ENCODE assay signal across 1 cellular context in the genomic region with DNA sequence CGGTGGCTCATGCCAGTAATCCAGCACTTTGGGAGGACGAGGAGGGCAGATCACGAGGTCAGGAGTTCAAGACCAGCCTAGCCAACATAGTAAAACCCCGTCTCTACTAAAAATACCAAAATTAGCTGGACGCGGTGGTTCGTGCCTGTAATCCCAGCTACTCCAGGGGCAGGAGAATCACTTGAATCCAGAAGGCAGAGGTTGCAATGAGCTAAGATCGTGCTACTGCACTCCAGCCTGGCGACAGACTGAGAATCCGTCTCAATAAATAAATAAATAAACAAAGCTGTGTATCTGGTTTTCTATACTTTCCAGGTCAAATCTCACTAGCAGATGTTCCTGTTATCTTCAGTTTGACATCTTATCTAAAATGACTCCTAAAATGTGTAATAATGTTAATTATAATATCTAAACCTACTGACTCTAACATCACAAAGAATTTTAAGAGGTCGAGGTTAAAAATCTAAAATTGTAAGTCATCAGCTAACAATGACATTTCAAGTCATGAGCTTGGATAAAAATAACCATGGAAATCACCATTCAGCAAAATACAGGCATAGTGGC.
TF ChIP-seq lines count a peak whose summit lies in the region.

No MANE protein-coding gene starts in this region.

TF ChIP-seq in HepG2, 621 proteins besides CTCF, POLR2A, EP300 and RAD21 (continues in another document):
- TF ChIP-seq CHD2 (IDR thresholded peaks at IDR 0.05; ENCODE audit: low read depth, low read length) (no peak), ZBTB38 (CRISPR knock-in tag; IDR thresholded peaks at IDR 0.05) (peak; percentile 45; the same call in 1 of the 2 replicates), PRPF4 (IDR thresholded peaks at IDR 0.05; ENCODE audit: low read depth, low read length, poor library complexity, severe bottlenecking) (peak; percentile 75), ERF (CRISPR knock-in tag; IDR thresholded peaks at IDR 0.05) (0 out of 2 replicates have a peak, but pooled peaks have one; percentile 16), FOXJ3 (CRISPR knock-in tag; IDR thresholded peaks at IDR 0.05; ENCODE audit: borderline replicate concordance) (no peak), GATAD1 (CRISPR knock-in tag; IDR thresholded peaks at IDR 0.05) (no peak), CHCHD3 (CRISPR knock-in tag; IDR thresholded peaks at IDR 0.05) (no peak), ZNF383 (CRISPR knock-in tag; IDR thresholded peaks at IDR 0.05; ENCODE audit: borderline replicate concordance) (no peak), ZNF772 (CRISPR knock-in tag; IDR thresholded peaks at IDR 0.05) (no peak), ZBTB42 (CRISPR knock-in tag; IDR thresholded peaks at IDR 0.05) (peak; percentile 9; the same call in 1 of the 2 replicates), NCOA5 (CRISPR knock-in tag; IDR thresholded peaks at IDR 0.05) (0 out of 2 replicates have a peak, but pooled peaks have one; percentile 70), ZSCAN31 (CRISPR knock-in tag; IDR thresholded peaks at IDR 0.05; ENCODE audit: low read depth) (peak; percentile 16; the same call in 1 of the 2 replicates), SATB2 (CRISPR knock-in tag; IDR thresholded peaks at IDR 0.05) (0 out of 2 replicates have a peak, but pooled peaks have one; percentile 50), POLR2AphosphoS5 (IDR thresholded peaks at IDR 0.05; ENCODE audit: low read depth, low read length) (no peak), U2AF2 (IDR thresholded peaks at IDR 0.05; ENCODE audit: low read depth, low read length) (no peak), ZNF777 (CRISPR knock-in tag; IDR thresholded peaks at IDR 0.05) (peak; percentile 53), AKAP8 (CRISPR knock-in tag; IDR thresholded peaks at IDR 0.05) (no peak), FOSL1 (CRISPR knock-in tag; IDR thresholded peaks at IDR 0.05; ENCODE audit: borderline replicate concordance) (0 out of 2 replicates have a peak, but pooled peaks have one; percentile 11), ZSCAN21 (CRISPR knock-in tag; IDR thresholded peaks at IDR 0.05; ENCODE audit: borderline replicate concordance) (peak; percentile 70; the same call in 1 of the 2 replicates), ZFP36L1 (CRISPR knock-in tag; IDR thresholded peaks at IDR 0.05) (no peak), SYNCRIP (IDR thresholded peaks at IDR 0.05; ENCODE audit: insufficient read depth, low read depth, low read length) (no peak), ZNF550 (CRISPR knock-in tag; IDR thresholded peaks at IDR 0.05; ENCODE audit: borderline replicate concordance) (no peak), TOE1 (CRISPR knock-in tag; IDR thresholded peaks at IDR 0.05) (peak; percentile 25; the same call in 1 of the 2 replicates), ZNF382 (CRISPR knock-in tag; IDR thresholded peaks at IDR 0.05; ENCODE audit: borderline replicate concordance) (no peak), JDP2 (CRISPR knock-in tag; IDR thresholded peaks at IDR 0.05; ENCODE audit: borderline replicate concordance) (no peak), MTA1 (CRISPR knock-in tag; IDR thresholded peaks at IDR 0.05; ENCODE audit: borderline replicate concordance) (no peak), ZNF121 (CRISPR knock-in tag; IDR thresholded peaks at IDR 0.05) (peak; percentile 16; the same call in 1 of the 2 replicates), ZNF615 (CRISPR knock-in tag; IDR thresholded peaks at IDR 0.05; ENCODE audit: borderline replicate concordance) (peak; percentile 88; the same call in 1 of the 2 replicates)
- TF ChIP-seq, protein P1, sequence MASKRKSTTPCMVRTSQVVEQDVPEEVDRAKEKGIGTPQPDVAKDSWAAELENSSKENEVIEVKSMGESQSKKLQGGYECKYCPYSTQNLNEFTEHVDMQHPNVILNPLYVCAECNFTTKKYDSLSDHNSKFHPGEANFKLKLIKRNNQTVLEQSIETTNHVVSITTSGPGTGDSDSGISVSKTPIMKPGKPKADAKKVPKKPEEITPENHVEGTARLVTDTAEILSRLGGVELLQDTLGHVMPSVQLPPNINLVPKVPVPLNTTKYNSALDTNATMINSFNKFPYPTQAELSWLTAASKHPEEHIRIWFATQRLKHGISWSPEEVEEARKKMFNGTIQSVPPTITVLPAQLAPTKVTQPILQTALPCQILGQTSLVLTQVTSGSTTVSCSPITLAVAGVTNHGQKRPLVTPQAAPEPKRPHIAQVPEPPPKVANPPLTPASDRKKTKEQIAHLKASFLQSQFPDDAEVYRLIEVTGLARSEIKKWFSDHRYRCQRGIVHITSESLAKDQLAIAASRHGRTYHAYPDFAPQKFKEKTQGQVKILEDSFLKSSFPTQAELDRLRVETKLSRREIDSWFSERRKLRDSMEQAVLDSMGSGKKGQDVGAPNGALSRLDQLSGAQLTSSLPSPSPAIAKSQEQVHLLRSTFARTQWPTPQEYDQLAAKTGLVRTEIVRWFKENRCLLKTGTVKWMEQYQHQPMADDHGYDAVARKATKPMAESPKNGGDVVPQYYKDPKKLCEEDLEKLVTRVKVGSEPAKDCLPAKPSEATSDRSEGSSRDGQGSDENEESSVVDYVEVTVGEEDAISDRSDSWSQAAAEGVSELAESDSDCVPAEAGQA (IDR thresholded peaks at IDR 0.05; ENCODE audit: low read depth), result no peak
- TF ChIP-seq, protein P1 (CRISPR knock-in tag; IDR thresholded peaks at IDR 0.05; ENCODE audit: borderline replicate concordance), result 0 out of 2 replicates have a peak, but pooled peaks have one; percentile 25
- TF ChIP-seq, protein P2, sequence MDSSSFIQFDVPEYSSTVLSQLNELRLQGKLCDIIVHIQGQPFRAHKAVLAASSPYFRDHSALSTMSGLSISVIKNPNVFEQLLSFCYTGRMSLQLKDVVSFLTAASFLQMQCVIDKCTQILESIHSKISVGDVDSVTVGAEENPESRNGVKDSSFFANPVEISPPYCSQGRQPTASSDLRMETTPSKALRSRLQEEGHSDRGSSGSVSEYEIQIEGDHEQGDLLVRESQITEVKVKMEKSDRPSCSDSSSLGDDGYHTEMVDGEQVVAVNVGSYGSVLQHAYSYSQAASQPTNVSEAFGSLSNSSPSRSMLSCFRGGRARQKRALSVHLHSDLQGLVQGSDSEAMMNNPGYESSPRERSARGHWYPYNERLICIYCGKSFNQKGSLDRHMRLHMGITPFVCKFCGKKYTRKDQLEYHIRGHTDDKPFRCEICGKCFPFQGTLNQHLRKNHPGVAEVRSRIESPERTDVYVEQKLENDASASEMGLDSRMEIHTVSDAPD (CRISPR knock-in tag; IDR thresholded peaks at IDR 0.05), result no peak
- TF ChIP-seq, protein P3, sequence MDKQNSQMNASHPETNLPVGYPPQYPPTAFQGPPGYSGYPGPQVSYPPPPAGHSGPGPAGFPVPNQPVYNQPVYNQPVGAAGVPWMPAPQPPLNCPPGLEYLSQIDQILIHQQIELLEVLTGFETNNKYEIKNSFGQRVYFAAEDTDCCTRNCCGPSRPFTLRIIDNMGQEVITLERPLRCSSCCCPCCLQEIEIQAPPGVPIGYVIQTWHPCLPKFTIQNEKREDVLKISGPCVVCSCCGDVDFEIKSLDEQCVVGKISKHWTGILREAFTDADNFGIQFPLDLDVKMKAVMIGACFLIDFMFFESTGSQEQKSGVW (CRISPR knock-in tag; IDR thresholded peaks at IDR 0.05; ENCODE audit: borderline replicate concordance), result no peak
- TF ChIP-seq, protein P4, sequence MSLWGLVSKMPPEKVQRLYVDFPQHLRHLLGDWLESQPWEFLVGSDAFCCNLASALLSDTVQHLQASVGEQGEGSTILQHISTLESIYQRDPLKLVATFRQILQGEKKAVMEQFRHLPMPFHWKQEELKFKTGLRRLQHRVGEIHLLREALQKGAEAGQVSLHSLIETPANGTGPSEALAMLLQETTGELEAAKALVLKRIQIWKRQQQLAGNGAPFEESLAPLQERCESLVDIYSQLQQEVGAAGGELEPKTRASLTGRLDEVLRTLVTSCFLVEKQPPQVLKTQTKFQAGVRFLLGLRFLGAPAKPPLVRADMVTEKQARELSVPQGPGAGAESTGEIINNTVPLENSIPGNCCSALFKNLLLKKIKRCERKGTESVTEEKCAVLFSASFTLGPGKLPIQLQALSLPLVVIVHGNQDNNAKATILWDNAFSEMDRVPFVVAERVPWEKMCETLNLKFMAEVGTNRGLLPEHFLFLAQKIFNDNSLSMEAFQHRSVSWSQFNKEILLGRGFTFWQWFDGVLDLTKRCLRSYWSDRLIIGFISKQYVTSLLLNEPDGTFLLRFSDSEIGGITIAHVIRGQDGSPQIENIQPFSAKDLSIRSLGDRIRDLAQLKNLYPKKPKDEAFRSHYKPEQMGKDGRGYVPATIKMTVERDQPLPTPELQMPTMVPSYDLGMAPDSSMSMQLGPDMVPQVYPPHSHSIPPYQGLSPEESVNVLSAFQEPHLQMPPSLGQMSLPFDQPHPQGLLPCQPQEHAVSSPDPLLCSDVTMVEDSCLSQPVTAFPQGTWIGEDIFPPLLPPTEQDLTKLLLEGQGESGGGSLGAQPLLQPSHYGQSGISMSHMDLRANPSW (CRISPR knock-in tag; IDR thresholded peaks at IDR 0.05; ENCODE audit: borderline replicate concordance), result 0 out of 2 replicates have a peak, but pooled peaks have one; percentile 68
- TF ChIP-seq, protein P5, sequence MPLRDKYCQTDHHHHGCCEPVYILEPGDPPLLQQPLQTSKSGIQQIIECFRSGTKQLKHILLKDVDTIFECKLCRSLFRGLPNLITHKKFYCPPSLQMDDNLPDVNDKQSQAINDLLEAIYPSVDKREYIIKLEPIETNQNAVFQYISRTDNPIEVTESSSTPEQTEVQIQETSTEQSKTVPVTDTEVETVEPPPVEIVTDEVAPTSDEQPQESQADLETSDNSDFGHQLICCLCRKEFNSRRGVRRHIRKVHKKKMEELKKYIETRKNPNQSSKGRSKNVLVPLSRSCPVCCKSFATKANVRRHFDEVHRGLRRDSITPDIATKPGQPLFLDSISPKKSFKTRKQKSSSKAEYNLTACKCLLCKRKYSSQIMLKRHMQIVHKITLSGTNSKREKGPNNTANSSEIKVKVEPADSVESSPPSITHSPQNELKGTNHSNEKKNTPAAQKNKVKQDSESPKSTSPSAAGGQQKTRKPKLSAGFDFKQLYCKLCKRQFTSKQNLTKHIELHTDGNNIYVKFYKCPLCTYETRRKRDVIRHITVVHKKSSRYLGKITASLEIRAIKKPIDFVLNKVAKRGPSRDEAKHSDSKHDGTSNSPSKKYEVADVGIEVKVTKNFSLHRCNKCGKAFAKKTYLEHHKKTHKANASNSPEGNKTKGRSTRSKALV (CRISPR knock-in tag; IDR thresholded peaks at IDR 0.05), result peak; percentile 69; the same call in 1 of the 2 replicates
- TF ChIP-seq, protein P6, sequence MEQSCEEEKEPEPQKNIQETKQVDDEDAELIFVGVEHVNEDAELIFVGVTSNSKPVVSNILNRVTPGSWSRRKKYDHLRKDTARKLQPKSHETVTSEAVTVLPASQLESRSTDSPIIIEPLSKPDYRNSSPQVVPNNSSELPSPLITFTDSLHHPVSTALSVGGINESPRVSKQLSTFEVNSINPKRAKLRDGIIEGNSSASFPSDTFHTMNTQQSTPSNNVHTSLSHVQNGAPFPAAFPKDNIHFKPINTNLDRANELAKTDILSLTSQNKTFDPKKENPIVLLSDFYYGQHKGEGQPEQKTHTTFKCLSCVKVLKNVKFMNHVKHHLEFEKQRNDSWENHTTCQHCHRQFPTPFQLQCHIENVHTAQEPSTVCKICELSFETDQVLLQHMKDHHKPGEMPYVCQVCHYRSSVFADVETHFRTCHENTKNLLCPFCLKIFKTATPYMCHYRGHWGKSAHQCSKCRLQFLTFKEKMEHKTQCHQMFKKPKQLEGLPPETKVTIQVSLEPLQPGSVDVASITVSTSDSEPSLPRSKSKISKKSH (CRISPR knock-in tag; IDR thresholded peaks at IDR 0.05; ENCODE audit: borderline replicate concordance), result no peak
- TF ChIP-seq, protein P7, sequence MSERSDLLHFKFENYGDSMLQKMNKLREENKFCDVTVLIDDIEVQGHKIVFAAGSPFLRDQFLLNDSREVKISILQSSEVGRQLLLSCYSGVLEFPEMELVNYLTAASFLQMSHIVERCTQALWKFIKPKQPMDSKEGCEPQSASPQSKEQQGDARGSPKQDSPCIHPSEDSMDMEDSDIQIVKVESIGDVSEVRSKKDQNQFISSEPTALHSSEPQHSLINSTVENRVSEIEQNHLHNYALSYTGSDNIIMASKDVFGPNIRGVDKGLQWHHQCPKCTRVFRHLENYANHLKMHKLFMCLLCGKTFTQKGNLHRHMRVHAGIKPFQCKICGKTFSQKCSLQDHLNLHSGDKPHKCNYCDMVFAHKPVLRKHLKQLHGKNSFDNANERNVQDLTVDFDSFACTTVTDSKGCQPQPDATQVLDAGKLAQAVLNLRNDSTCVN (CRISPR knock-in tag; IDR thresholded peaks at IDR 0.05; ENCODE audit: borderline replicate concordance), result peak; percentile 49; the same call in 1 of the 2 replicates
- TF ChIP-seq, protein P8, sequence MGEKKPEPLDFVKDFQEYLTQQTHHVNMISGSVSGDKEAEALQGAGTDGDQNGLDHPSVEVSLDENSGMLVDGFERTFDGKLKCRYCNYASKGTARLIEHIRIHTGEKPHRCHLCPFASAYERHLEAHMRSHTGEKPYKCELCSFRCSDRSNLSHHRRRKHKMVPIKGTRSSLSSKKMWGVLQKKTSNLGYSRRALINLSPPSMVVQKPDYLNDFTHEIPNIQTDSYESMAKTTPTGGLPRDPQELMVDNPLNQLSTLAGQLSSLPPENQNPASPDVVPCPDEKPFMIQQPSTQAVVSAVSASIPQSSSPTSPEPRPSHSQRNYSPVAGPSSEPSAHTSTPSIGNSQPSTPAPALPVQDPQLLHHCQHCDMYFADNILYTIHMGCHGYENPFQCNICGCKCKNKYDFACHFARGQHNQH (CRISPR knock-in tag; IDR thresholded peaks at IDR 0.05), result no peak
- TF ChIP-seq, protein P9, sequence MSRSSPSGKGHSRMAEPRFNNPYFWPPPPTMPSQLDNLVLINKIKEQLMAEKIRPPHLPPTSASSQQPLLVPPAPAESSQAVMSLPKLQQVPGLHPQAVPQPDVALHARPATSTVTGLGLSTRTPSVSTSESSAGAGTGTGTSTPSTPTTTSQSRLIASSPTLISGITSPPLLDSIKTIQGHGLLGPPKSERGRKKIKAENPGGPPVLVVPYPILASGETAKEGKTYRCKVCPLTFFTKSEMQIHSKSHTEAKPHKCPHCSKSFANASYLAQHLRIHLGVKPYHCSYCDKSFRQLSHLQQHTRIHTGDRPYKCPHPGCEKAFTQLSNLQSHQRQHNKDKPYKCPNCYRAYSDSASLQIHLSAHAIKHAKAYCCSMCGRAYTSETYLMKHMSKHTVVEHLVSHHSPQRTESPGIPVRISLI (CRISPR knock-in tag; IDR thresholded peaks at IDR 0.05; ENCODE audit: borderline replicate concordance), result no peak
